In genomic region chr3:14352002-14352627, GRCh38 we compare ENCODE assay signal across 11 cellular contexts. TPM values are rescaled to one million over a fixed set of nuclear protein-coding genes. Genes with fewer than 3 reads are reported as not detected.
DNase-seq lines count a peak whose midpoint lies in the region; ATAC-seq and TF ChIP-seq lines count a peak whose summit lies in the region.
"Had no signal": no experiment of that assay in that cellular context is flagged by ENCODE, and none has a peak within 500 bp of the region (broad histone marks: within the 10 kb centered on the region; RNA-seq: fewer than 3 reads in every experiment).

No MANE protein-coding gene starts in this region.

- no peak overlapping the region for H3K9ac ChIP-seq in OCI-LY1 (ENCODE audit: low read length)

- ATAC-seq in GM21529 (IDR thresholded peaks at IDR 0.05; ENCODE audit: unreplicated experiment): peak; percentile 58
- ATAC-seq in heart left ventricle: no peak

- H3K9me3 Mint-ChIP-seq in glutamatergic neuron (ENCODE audit: unreplicated experiment): peaks cover 6% of the 10 kb centered on the region
- H3K9me3 Mint-ChIP-seq: stimulated activated naive B cell treated with anti-CD40 and anti-IgM and Interleukin-4, amounts not matched to agents 10 μg/mL and 1 μg/mL and 100 μg/mL, for 72 hours had no signal

- H3K36me3 Mint-ChIP-seq in glutamatergic neuron (ENCODE audit: unreplicated experiment): no peaks in the 10 kb centered on the region
- H3K36me3 Mint-ChIP-seq: stimulated activated naive B cell treated with anti-CD40 and anti-IgM and Interleukin-4, amounts not matched to agents 10 μg/mL and 1 μg/mL and 100 μg/mL, for 72 hours had no signal

- peaks cover 8% of the 10 kb centered on the region; the same call in 1 of the 2 replicates for H3K27me3 ChIP-seq in DOHH2 (ENCODE audit: control insufficient read depth, low read length)
- no peaks in the 10 kb centered on the region for H3K27me3 ChIP-seq in OCI-LY1 (ENCODE audit: insufficient read depth, low read length)
- H3K27me3 ChIP-seq in heart left ventricle: peaks cover 0 to 11% (median 0%) of the 10 kb centered on the region in 9 donors
- H3K27me3 ChIP-seq: right atrium auricular region had no signal

- H3K4me3 ChIP-seq in DOHH2 (ENCODE audit: low read length) (no peak overlapping the region), OCI-LY1 (ENCODE audit: low read depth, low read length, poor library complexity, severe bottlenecking) (peak overlapping the region; percentile 7), heart left ventricle (no peak overlapping the region)
- H3K4me3 ChIP-seq: right atrium auricular region had no signal

- intact Hi-C loops in heart left ventricle (cut with DNase I): no loop called here

- DNase-seq in glutamatergic neuron: peak; percentile 63
- DNase-seq in heart left ventricle: no peak
- DNase-seq in NCI-H1417 treated with DMSO at 0.1 percent for 48 hours (lab: John Stamatoyannopoulos, UW): no peak
- DNase-seq in hepatic stellate cell (ENCODE audit: low spot score): no peak
- DNase-seq in NCI-H2029 (lab: John Stamatoyannopoulos, UW): no peak
- DNase-seq: central memory CD4-positive, alpha-beta T cell; stimulated activated naive B cell treated with anti-CD40 and anti-IgM and Interleukin-4, amounts not matched to agents 10 μg/mL and 1 μg/mL and 100 μg/mL, for 72 hours had no signal

- H3K4me2 ChIP-seq in DOHH2 (ENCODE audit: low read length) (peak overlapping the region; percentile 38; the same call in 1 of the 2 replicates), OCI-LY1 (ENCODE audit: low read length) (peak overlapping the region; percentile 31)

- no peak overlapping the region for H3K27ac Mint-ChIP-seq in glutamatergic neuron (ENCODE audit: unreplicated experiment)
- H3K27ac Mint-ChIP-seq: stimulated activated naive B cell treated with anti-CD40 and anti-IgM and Interleukin-4, amounts not matched to agents 10 μg/mL and 1 μg/mL and 100 μg/mL, for 72 hours had no signal

- H4K20me1 ChIP-seq in DOHH2 (ENCODE audit: control insufficient read depth, insufficient read depth, low read depth, low read length) (no peaks in the 10 kb centered on the region), OCI-LY1 (ENCODE audit: insufficient read depth, low read length) (no peaks in the 10 kb centered on the region)

- TF ChIP-seq CTCF in DOHH2 (IDR thresholded peaks at IDR 0.05; ENCODE audit: low read depth, low read length, poor library complexity, severe bottlenecking) (no peak), OCI-LY1 (IDR thresholded peaks at IDR 0.05; ENCODE audit: low read length) (no peak), glutamatergic neuron (IDR thresholded peaks at IDR 0.05; ENCODE audit: partially characterized antibody, unreplicated experiment) (no peak), heart left ventricle (IDR thresholded peaks at IDR 0.05) (no peak)

- TF ChIP-seq POLR2A in heart left ventricle (IDR thresholded peaks at IDR 0.05): no peak

- H3K27me3 Mint-ChIP-seq in glutamatergic neuron (ENCODE audit: unreplicated experiment): peaks cover 2% of the 10 kb centered on the region

- 88 to 94% (median 91%) methylated on average over 11 to 13 of the region's 13 CpGs for WGBS in heart left ventricle, 4 donors

- H3K36me3 ChIP-seq in DOHH2 (ENCODE audit: control insufficient read depth, low read length) (no peaks in the 10 kb centered on the region), OCI-LY1 (ENCODE audit: insufficient read depth, low read length) (no peaks in the 10 kb centered on the region), heart left ventricle (no peaks in the 10 kb centered on the region)
- H3K36me3 ChIP-seq: right atrium auricular region had no signal

- H3K79me2 ChIP-seq in DOHH2 (ENCODE audit: control insufficient read depth, low read length) (no peaks in the 10 kb centered on the region), OCI-LY1 (ENCODE audit: insufficient read depth, low read length) (no peaks in the 10 kb centered on the region)

- H3K9me3 ChIP-seq in DOHH2 (ENCODE audit: control insufficient read depth, insufficient read depth, low read length) (no peaks in the 10 kb centered on the region), OCI-LY1 (ENCODE audit: low read length) (no peaks in the 10 kb centered on the region), heart left ventricle (no peaks in the 10 kb centered on the region)
- H3K9me3 ChIP-seq: right atrium auricular region had no signal

- H3K9me2 ChIP-seq in DOHH2 (replicated peaks; ENCODE audit: control insufficient read depth, low read length) (no peaks in the 10 kb centered on the region), OCI-LY1 (ENCODE audit: low read depth, low read length) (no peaks in the 10 kb centered on the region)

- 0 out of 2 replicates have a peak overlapping the region, but pooled peaks have one; percentile 35 for H2AFZ ChIP-seq in OCI-LY1 (ENCODE audit: low read length)

- H3K4me3 Mint-ChIP-seq in glutamatergic neuron (ENCODE audit: unreplicated experiment): no peak overlapping the region
- H3K4me3 Mint-ChIP-seq: stimulated activated naive B cell treated with anti-CD40 and anti-IgM and Interleukin-4, amounts not matched to agents 10 μg/mL and 1 μg/mL and 100 μg/mL, for 72 hours had no signal

- H3K27ac ChIP-seq in DOHH2 (ENCODE audit: low read depth, low read length) (no peak overlapping the region), OCI-LY1 (ENCODE audit: low read depth, low read length, poor library complexity, severe bottlenecking) (no peak overlapping the region), heart left ventricle (no peak overlapping the region)
- H3K27ac ChIP-seq: right atrium auricular region had no signal

- H3F3A ChIP-seq in DOHH2 (ENCODE audit: control insufficient read depth, insufficient read depth): no peaks in the 10 kb centered on the region
- H3F3A ChIP-seq in OCI-LY1 (ENCODE audit: insufficient read depth, low read length): no peaks in the 10 kb centered on the region

- H3K4me1 ChIP-seq in DOHH2 (ENCODE audit: control insufficient read depth, low read length) (peaks cover 9% of the 10 kb centered on the region), OCI-LY1 (ENCODE audit: insufficient read depth, low read length, severe bottlenecking) (peaks cover 8% of the 10 kb centered on the region), heart left ventricle (no peaks in the 10 kb centered on the region)
- H3K4me1 ChIP-seq: right atrium auricular region had no signal

- H3K4me1 Mint-ChIP-seq in glutamatergic neuron (ENCODE audit: low read depth, unreplicated experiment): peaks cover 11% of the 10 kb centered on the region
- H3K4me1 Mint-ChIP-seq: stimulated activated naive B cell treated with anti-CD40 and anti-IgM and Interleukin-4, amounts not matched to agents 10 μg/mL and 1 μg/mL and 100 μg/mL, for 72 hours had no signal

RNA-seq across cellular contexts. Expression of gene SLC6A6, which starts 50.3 kb away (rescaled TPM):
- 21.9 TPM for total RNA-seq in glutamatergic neuron (ENCODE audit: unreplicated experiment)
- 100 to 1,000 TPM in 1 of 9 donors, 10 to 100 TPM in 8; 17.5 to 101 (median 34.9) TPM for total RNA-seq in heart left ventricle
- 100 to 1,000 TPM in 1 of 2 donors, 1 to 10 TPM in 1; 9.1 to 121 TPM for polyA plus RNA-seq in heart left ventricle
